In genomic region chr10:128102480-128103228, GRCh38 we compare ENCODE assay signal across 15 cellular contexts. TPM values are rescaled to one million over a fixed set of nuclear protein-coding genes. Genes with fewer than 3 reads are reported as not detected.
DNase-seq lines count a peak whose midpoint lies in the region; ATAC-seq and TF ChIP-seq lines count a peak whose summit lies in the region.
"Had no signal": no experiment of that assay in that cellular context is flagged by ENCODE, and none has a peak within 500 bp of the region (broad histone marks: within the 10 kb centered on the region; RNA-seq: fewer than 3 reads in every experiment).

No MANE protein-coding gene starts in this region.

- intact Hi-C loops in stomach (cut with DNase I; ENCODE audit: low total_unique reads), result no loop called here

- TF ChIP-seq POLR2A in stomach (IDR thresholded peaks at IDR 0.05) (no peak), erythroblast (IDR thresholded peaks at IDR 0.05; ENCODE audit: low read length) (no peak)

- H3K27ac Mint-ChIP-seq in central memory CD8-positive, alpha-beta T cell (ENCODE audit: low read depth), result peak overlapping the region; percentile 22
- H3K27ac Mint-ChIP-seq: nephron had no signal

- no peak overlapping the region for H3K27ac ChIP-seq in stomach
- H3K27ac ChIP-seq: HL-60 had no signal

- no peaks in the 10 kb centered on the region for H3K9me3 ChIP-seq in stomach

- TF ChIP-seq CTCF in stomach (IDR thresholded peaks at IDR 0.05), result no peak

- no peaks in the 10 kb centered on the region for H3K27me3 Mint-ChIP-seq in central memory CD8-positive, alpha-beta T cell

- peak overlapping the region; percentile 40 for H3K4me3 Mint-ChIP-seq in central memory CD8-positive, alpha-beta T cell
- H3K4me3 Mint-ChIP-seq: nephron had no signal

- H3K36me3 Mint-ChIP-seq in central memory CD8-positive, alpha-beta T cell (ENCODE audit: insufficient read depth), result peaks cover 4% of the 10 kb centered on the region

- peaks cover 18% of the 10 kb centered on the region for H3K4me1 Mint-ChIP-seq in central memory CD8-positive, alpha-beta T cell
- H3K4me1 Mint-ChIP-seq: nephron had no signal

- no peak overlapping the region for H3K4me3 ChIP-seq in stomach

- peaks cover 0 to 33% (median 0%) of the 10 kb centered on the region in 4 donors for H3K36me3 ChIP-seq in stomach

- peak; percentile 73 for DNase-seq in activated CD8-positive, alpha-beta memory T cell treated with anti-CD3 and anti-CD28 coated beads for 24 hours
- DNase-seq in activated CD8-positive, alpha-beta memory T cell treated with anti-CD3 and anti-CD28 coated beads, Interleukin-2, amount 50 U/mL, for 4 hours, result no peak
- DNase-seq in DMS79 treated with DMSO at 0.1 percent for 48 hours (lab: John Stamatoyannopoulos, UW), result peak; percentile 67
- DNase-seq in central memory CD8-positive, alpha-beta T cell (ENCODE audit: low spot score in 2 of 2), result no peak
- DNase-seq in stomach, result peak; percentile 48
- no peak for DNase-seq in erythroblast (lab: John Stamatoyannopoulos, UW)
- no peak for DNase-seq in hippocampal formation (lab: John Stamatoyannopoulos, UW)
- DNase-seq: aorta; NCI-H1048; NCI-H2171; NCI-H774; stimulated activated naive CD8-positive, alpha-beta T cell treated with anti-CD3 and anti-CD28 coated beads, Interleukin-15, Interleukin-2, amounts not matched to agents 100 U/mL and 50 U/mL, for 24 hours had no signal

- H3K27me3 ChIP-seq in stomach, result no peaks in the 10 kb centered on the region

- ATAC-seq in central memory CD8-positive, alpha-beta T cell (replicated peaks; ENCODE audit: extremely low read depth, poor library complexity, severe bottlenecking), result no peak
- no peak for ATAC-seq in GM18519 (IDR thresholded peaks at IDR 0.05; ENCODE audit: low FRiP score, unreplicated experiment)
- ATAC-seq: stimulated activated naive CD8-positive, alpha-beta T cell treated with anti-CD3 and anti-CD28 coated beads, Interleukin-15, Interleukin-2, amounts not matched to agents 100 U/mL and 50 U/mL, for 24 hours had no signal

- WGBS in stomach, 5 donors, result 69 to 83% (median 71%) methylated on average over 19 of the region's 19 CpGs

- H3K4me1 ChIP-seq in stomach, result peaks cover 0 to 6% (median 0%) of the 10 kb centered on the region in 4 donors

- no peak for TF ChIP-seq EP300 in stomach (IDR thresholded peaks at IDR 0.05)

- no peaks in the 10 kb centered on the region for H3K9me3 Mint-ChIP-seq in central memory CD8-positive, alpha-beta T cell
- H3K9me3 Mint-ChIP-seq: nephron had no signal

RNA-seq across cellular contexts. Expression of gene MKI67, which starts 23.6 kb away (rescaled TPM):
- total RNA-seq in stomach, result 10 to 100 TPM in 3 of 5 donors, 1 to 10 TPM in 2; 5.9 to 60.8 (median 15.2) TPM
- 1 to 10 TPM in 2 of 3 donors, under 1 TPM in 1; 0.61 to 4.5 (median 2.3) TPM for polyA plus RNA-seq in stomach

Comparison
In these comparisons a context has a peak if more than half of its experiments do, and no peak if none do; other contexts are left out.
1. DNase-seq: peak in activated CD8-positive, alpha-beta memory T cell treated with anti-CD3 and anti-CD28 coated beads for 24 hours (single experiment), DMS79 treated with DMSO at 0.1 percent for 48 hours (single experiment) and stomach (single experiment); none in activated CD8-positive, alpha-beta memory T cell treated with anti-CD3 and anti-CD28 coated beads, Interleukin-2, amount 50 U/mL, for 4 hours (single experiment), central memory CD8-positive, alpha-beta T cell (0 of 2), erythroblast (0 of 2) and hippocampal formation (0 of 2).